In genomic region chr10:131544495-131544894, GRCh38 we compare ENCODE assay signal across 31 cellular contexts.
"Had no signal": no experiment of that assay in that cellular context is flagged by ENCODE, and none has a peak within 500 bp of the region (broad histone marks: within the 10 kb centered on the region; RNA-seq: fewer than 3 reads in every experiment).

No MANE protein-coding gene starts in this region.

- H3K9ac ChIP-seq: neural progenitor cell, parathyroid adenoma had no signal

- H3K27me3 ChIP-seq: neural progenitor cell, neutrophil, ovary, right lobe of liver, thyroid gland, tibial nerve, upper lobe of left lung, vagina had no signal

- H3K4me1 ChIP-seq: neural progenitor cell, parathyroid adenoma, prostate gland, right lobe of liver, sigmoid colon, stomach, thyroid gland, tibial nerve, upper lobe of left lung, vagina had no signal

- ATAC-seq: naive thymus-derived CD4-positive, alpha-beta T cell; natural killer cell; right cardiac atrium; right lobe of liver; stimulated activated effector memory CD8-positive, alpha-beta T cell treated with anti-CD3 and anti-CD28 coated beads, Interleukin-12 subunit alpha, Interleukin-12 subunit beta, amount 100 ng/mL, for 72 hours; stimulated activated naive B cell treated with anti-CD40 and anti-IgM and Interleukin-4, amounts not matched to agents 10 μg/mL and 1 μg/mL and 100 μg/mL, for 72 hours had no signal

- H3K4me3 ChIP-seq: neural progenitor cell, ovary, prostate gland, right lobe of liver, sigmoid colon, stomach, thoracic aorta, thyroid gland, tibial nerve, upper lobe of left lung, vagina had no signal

- H3K27ac ChIP-seq: neural progenitor cell, neutrophil, ovary, parathyroid adenoma, prostate gland, right lobe of liver, sigmoid colon, stomach, thoracic aorta, thyroid gland, tibial nerve, upper lobe of left lung, vagina had no signal

- H2AFZ ChIP-seq: neural progenitor cell, parathyroid adenoma had no signal

- H3K9me3 ChIP-seq: neutrophil, ovary, prostate gland, right lobe of liver, sigmoid colon, stomach, thoracic aorta, thyroid gland, tibial nerve, upper lobe of left lung, vagina had no signal

- DNase-seq: naive thymus-derived CD4-positive, alpha-beta T cell; natural killer cell; nucleus accumbens; ovary; posterior cingulate gyrus; retina; right cardiac atrium; right lobe of liver; sigmoid colon; small intestine; stimulated activated CD4-positive, alpha-beta T cell treated with anti-CD3 and anti-CD28 coated beads, Interleukin-15, amount 100 ng/mL, for 24 hours; stimulated activated CD4-positive, alpha-beta T cell treated with anti-CD3 and anti-CD28 coated beads, Interleukin-2, amount 100 ng/mL, for 24 hours; stimulated activated CD4-positive, alpha-beta T cell treated with anti-CD3 and anti-CD28 coated beads, Interleukin-2, amount 100 ng/mL, for 48 hours; stimulated activated CD4-positive, alpha-beta T cell treated with anti-CD3 and anti-CD28 coated beads, Interleukin-4, amount 100 ng/mL, for 24 hours; stimulated activated naive B cell treated with anti-CD40 and anti-IgM and Interleukin-4, amounts not matched to agents 10 μg/mL and 1 μg/mL and 100 μg/mL, for 72 hours; stimulated activated naive CD4-positive, alpha-beta T cell treated with Interleukin-2 at 50 U/mL for 16 hours; stomach; thyroid gland; trophoblast cell; upper lobe of left lung had no signal

- H3K27me3 Mint-ChIP-seq: stimulated activated naive CD8-positive, alpha-beta T cell treated with anti-CD3 and anti-CD28 coated beads, Interleukin-15, Interleukin-2, amounts not matched to agents 100 ng/mL and 50 ng/mL, for 24 hours had no signal

- H3K4me2 ChIP-seq: neural progenitor cell had no signal

- H3K4me3 Mint-ChIP-seq: naive thymus-derived CD4-positive, alpha-beta T cell; natural killer cell; nephron; neural progenitor cell; stimulated activated effector memory CD8-positive, alpha-beta T cell treated with anti-CD3 and anti-CD28 coated beads, Interleukin-12 subunit alpha, Interleukin-12 subunit beta, amount 100 ng/mL, for 72 hours; stimulated activated naive B cell treated with anti-CD40 and anti-IgM and Interleukin-4, amounts not matched to agents 10 μg/mL and 1 μg/mL and 100 μg/mL, for 72 hours; stimulated activated naive CD8-positive, alpha-beta T cell treated with anti-CD3 and anti-CD28 coated beads, Interleukin-15, Interleukin-2, amounts not matched to agents 100 ng/mL and 50 ng/mL, for 24 hours had no signal

- H3K36me3 Mint-ChIP-seq: naive thymus-derived CD4-positive, alpha-beta T cell; natural killer cell; neural progenitor cell; stimulated activated effector memory CD8-positive, alpha-beta T cell treated with anti-CD3 and anti-CD28 coated beads, Interleukin-12 subunit alpha, Interleukin-12 subunit beta, amount 100 ng/mL, for 72 hours; stimulated activated naive B cell treated with anti-CD40 and anti-IgM and Interleukin-4, amounts not matched to agents 10 μg/mL and 1 μg/mL and 100 μg/mL, for 72 hours had no signal

- H3K27ac Mint-ChIP-seq: naive thymus-derived CD4-positive, alpha-beta T cell; natural killer cell; nephron; neural progenitor cell; stimulated activated effector memory CD8-positive, alpha-beta T cell treated with anti-CD3 and anti-CD28 coated beads, Interleukin-12 subunit alpha, Interleukin-12 subunit beta, amount 100 ng/mL, for 72 hours; stimulated activated naive B cell treated with anti-CD40 and anti-IgM and Interleukin-4, amounts not matched to agents 10 μg/mL and 1 μg/mL and 100 μg/mL, for 72 hours; stimulated activated naive CD8-positive, alpha-beta T cell treated with anti-CD3 and anti-CD28 coated beads, Interleukin-15, Interleukin-2, amounts not matched to agents 100 ng/mL and 50 ng/mL, for 24 hours had no signal

- H3K36me3 ChIP-seq: neural progenitor cell, neutrophil, ovary, prostate gland, right lobe of liver, sigmoid colon, stomach, thoracic aorta, thyroid gland, tibial nerve, upper lobe of left lung, vagina had no signal

- H3K9me3 Mint-ChIP-seq: natural killer cell; nephron; neural progenitor cell; stimulated activated naive CD8-positive, alpha-beta T cell treated with anti-CD3 and anti-CD28 coated beads, Interleukin-15, Interleukin-2, amounts not matched to agents 100 ng/mL and 50 ng/mL, for 24 hours had no signal

- FAIRE-seq: small intestine, urothelium cell line had no signal

- H3K4me1 Mint-ChIP-seq: naive thymus-derived CD4-positive, alpha-beta T cell; natural killer cell; nephron; stimulated activated effector memory CD8-positive, alpha-beta T cell treated with anti-CD3 and anti-CD28 coated beads, Interleukin-12 subunit alpha, Interleukin-12 subunit beta, amount 100 ng/mL, for 72 hours; stimulated activated naive B cell treated with anti-CD40 and anti-IgM and Interleukin-4, amounts not matched to agents 10 μg/mL and 1 μg/mL and 100 μg/mL, for 72 hours had no signal

- H3K79me2 ChIP-seq: parathyroid adenoma had no signal
